Comparison of ENCODE assay signal across 8 cellular contexts in the genomic region with DNA sequence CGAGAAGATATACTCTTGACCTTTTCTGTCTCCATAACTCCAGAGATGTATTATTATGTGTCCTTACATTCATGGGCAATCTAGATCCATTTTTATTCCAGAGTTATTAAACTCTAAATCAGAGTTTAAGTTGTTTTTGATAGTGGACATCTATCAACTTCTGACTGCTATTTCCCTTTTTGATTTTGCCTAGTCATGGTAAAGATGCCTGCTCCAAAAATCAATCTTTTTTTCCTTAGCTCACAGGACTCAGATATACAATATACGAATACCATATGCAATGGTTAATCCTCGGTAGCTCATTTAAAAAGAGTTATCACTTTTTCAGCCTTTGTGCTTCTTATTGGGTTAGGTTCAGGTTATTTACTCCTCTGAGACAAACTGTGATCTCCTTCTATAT.
"Had no signal": no experiment of that assay in that cellular context is flagged by ENCODE, and none has a peak within 500 bp of the region (broad histone marks: within the 10 kb centered on the region; RNA-seq: fewer than 3 reads in every experiment).

No MANE protein-coding gene starts in this region.

- ATAC-seq: GM12878 had no signal

- FAIRE-seq: G401.6, GM12878, GM12891, GM12892, GM18507, GM19239 had no signal

- H3K4me3 ChIP-seq: GM12878 had no signal

- DNase-seq: GDM1, GF-D8 had no signal
